13 cellular contexts compared by ENCODE assay signal in genomic region chr11:108887436-108888238, GRCh38.
DNase-seq lines count a peak whose midpoint lies in the region; ATAC-seq and TF ChIP-seq lines count a peak whose summit lies in the region.
"Had no signal": no experiment of that assay in that cellular context is flagged by ENCODE, and none has a peak within 500 bp of the region (broad histone marks: within the 10 kb centered on the region; RNA-seq: fewer than 3 reads in every experiment).

No MANE protein-coding gene starts in this region.

- 93 to 96% methylated on average over 8 of the region's 8 CpGs for WGBS in upper lobe of left lung, 2 donors

- peaks cover 5% of the 10 kb centered on the region for H3K4me1 ChIP-seq in CD8-positive, alpha-beta T cell (ENCODE audit: insufficient read depth, low read length)
- no peaks in the 10 kb centered on the region for H3K4me1 ChIP-seq in upper lobe of left lung
- H3K4me1 ChIP-seq: heart right ventricle, right lobe of liver had no signal

- CTCF ChIA-PET in CD8-positive, alpha-beta T cell (lab: Charles Lee), result interaction anchor here (0.6 kb wide), 2 partner anchors 24 to 223 kb away, joined by 3 read pairs; partner anchors contain the start of gene DDX10

- no peaks in the 10 kb centered on the region for H3K9me3 Mint-ChIP-seq in CD8-positive, alpha-beta T cell
- H3K9me3 Mint-ChIP-seq in HFFc6 (no peaks in the 10 kb centered on the region), nephron progenitor cell (no peaks in the 10 kb centered on the region)
- H3K9me3 Mint-ChIP-seq in stimulated activated memory B cell treated with anti-CD40 and anti-IgM and Interleukin-4, amounts not matched to agents 10 μg/mL and 1 μg/mL and 100 μg/mL, for 72 hours, result no peaks in the 10 kb centered on the region
- H3K9me3 Mint-ChIP-seq: nephron had no signal

- ATAC-seq in CD8-positive, alpha-beta T cell, result peak; percentile 73
- ATAC-seq in upper lobe of left lung (ENCODE audit: low FRiP score in 2 of 2) (no peak), GM18520 (IDR thresholded peaks at IDR 0.05; ENCODE audit: unreplicated experiment) (no peak)
- ATAC-seq in stimulated activated memory B cell treated with anti-CD40 and anti-IgM and Interleukin-4, amounts not matched to agents 10 μg/mL and 1 μg/mL and 100 μg/mL, for 72 hours, result no peak
- ATAC-seq: HepG2, right lobe of liver had no signal

- H3K9me3 ChIP-seq in CD8-positive, alpha-beta T cell (ENCODE audit: low read length), result no peaks in the 10 kb centered on the region
- no peaks in the 10 kb centered on the region for H3K9me3 ChIP-seq in upper lobe of left lung
- H3K9me3 ChIP-seq: heart right ventricle, right lobe of liver had no signal

- no peak overlapping the region for H3K4me3 ChIP-seq in CD8-positive, alpha-beta T cell (ENCODE audit: low read depth, low read length)
- H3K4me3 ChIP-seq in upper lobe of left lung, result no peak overlapping the region
- H3K4me3 ChIP-seq: heart right ventricle, right lobe of liver had no signal

- no peaks in the 10 kb centered on the region for H3K36me3 Mint-ChIP-seq in CD8-positive, alpha-beta T cell
- H3K36me3 Mint-ChIP-seq in HFFc6 (ENCODE audit: low read depth) (peaks cover 10% of the 10 kb centered on the region; the same call in 1 of the 2 replicates), nephron progenitor cell (ENCODE audit: low read depth) (no peaks in the 10 kb centered on the region)
- H3K36me3 Mint-ChIP-seq in stimulated activated memory B cell treated with anti-CD40 and anti-IgM and Interleukin-4, amounts not matched to agents 10 μg/mL and 1 μg/mL and 100 μg/mL, for 72 hours, result no peaks in the 10 kb centered on the region

- peak in 2 of 7 experiments; percentile 17 to 45 for DNase-seq in CD8-positive, alpha-beta T cell
- DNase-seq in HFFc6 (no peak), nephron progenitor cell (no peak), upper lobe of left lung (no peak)
- DNase-seq in central memory CD4-positive, alpha-beta T cell, result peak; percentile 4
- DNase-seq: heart right ventricle, NCI-H1436, right lobe of liver, SIG-M5 had no signal

- no peaks in the 10 kb centered on the region for H3K36me3 ChIP-seq in CD8-positive, alpha-beta T cell (ENCODE audit: insufficient read depth, low read length)
- H3K36me3 ChIP-seq in upper lobe of left lung, result no peaks in the 10 kb centered on the region
- H3K36me3 ChIP-seq: heart right ventricle, right lobe of liver had no signal

- no peak for TF ChIP-seq CTCF in CD8-positive, alpha-beta T cell (IDR thresholded peaks at IDR 0.05)
- TF ChIP-seq CTCF in HFFc6 (IDR thresholded peaks at IDR 0.05) (no peak), nephron progenitor cell (IDR thresholded peaks at IDR 0.05) (no peak), upper lobe of left lung (IDR thresholded peaks at IDR 0.05) (no peak)

- H3K4me1 Mint-ChIP-seq in CD8-positive, alpha-beta T cell (ENCODE audit: low read depth), result peaks cover 16% of the 10 kb centered on the region
- peaks cover 38% of the 10 kb centered on the region for H3K4me1 Mint-ChIP-seq in HFFc6 (ENCODE audit: low read depth)
- H3K4me1 Mint-ChIP-seq in nephron progenitor cell, result peaks cover 31% of the 10 kb centered on the region
- no peaks in the 10 kb centered on the region for H3K4me1 Mint-ChIP-seq in stimulated activated memory B cell treated with anti-CD40 and anti-IgM and Interleukin-4, amounts not matched to agents 10 μg/mL and 1 μg/mL and 100 μg/mL, for 72 hours

- TF ChIP-seq EP300 in upper lobe of left lung (IDR thresholded peaks at IDR 0.05), result no peak

- no peak for TF ChIP-seq POLR2A in upper lobe of left lung (IDR thresholded peaks at IDR 0.05)

- no peaks in the 10 kb centered on the region for H3K27me3 ChIP-seq in CD8-positive, alpha-beta T cell (ENCODE audit: insufficient read depth, low read length)
- H3K27me3 ChIP-seq in upper lobe of left lung, result no peaks in the 10 kb centered on the region
- H3K27me3 ChIP-seq: heart right ventricle, right lobe of liver had no signal

- H3K27ac Mint-ChIP-seq in CD8-positive, alpha-beta T cell, result peak overlapping the region; percentile 52
- peak overlapping the region; percentile 59 for H3K27ac Mint-ChIP-seq in HFFc6
- H3K27ac Mint-ChIP-seq in nephron progenitor cell, result peak overlapping the region; percentile 60
- H3K27ac Mint-ChIP-seq in stimulated activated memory B cell treated with anti-CD40 and anti-IgM and Interleukin-4, amounts not matched to agents 10 μg/mL and 1 μg/mL and 100 μg/mL, for 72 hours, result no peak overlapping the region
- H3K27ac Mint-ChIP-seq: nephron had no signal

- H3K27me3 Mint-ChIP-seq in CD8-positive, alpha-beta T cell (ENCODE audit: low read depth), result no peaks in the 10 kb centered on the region
- H3K27me3 Mint-ChIP-seq in HFFc6 (ENCODE audit: insufficient read depth) (no peaks in the 10 kb centered on the region), nephron progenitor cell (ENCODE audit: low read depth, poor library complexity) (no peaks in the 10 kb centered on the region)
- no peaks in the 10 kb centered on the region for H3K27me3 Mint-ChIP-seq in stimulated activated memory B cell treated with anti-CD40 and anti-IgM and Interleukin-4, amounts not matched to agents 10 μg/mL and 1 μg/mL and 100 μg/mL, for 72 hours

- POLR2A ChIA-PET in CD8-positive, alpha-beta T cell (lab: Charles Lee), result interaction anchor here (0.9 kb wide), 1 partner anchor 27 kb away, joined by 3 read pairs; no protein-coding TSS in a partner anchor

- intact Hi-C loops in CD8-positive, alpha-beta T cell (cut with DNase I, micrococcal nuclease), result no loop called here

- H3K4me3 Mint-ChIP-seq in CD8-positive, alpha-beta T cell, result peak overlapping the region; percentile 37
- no peak overlapping the region for H3K4me3 Mint-ChIP-seq in HFFc6
- H3K4me3 Mint-ChIP-seq in nephron progenitor cell, result no peak overlapping the region
- H3K4me3 Mint-ChIP-seq in stimulated activated memory B cell treated with anti-CD40 and anti-IgM and Interleukin-4, amounts not matched to agents 10 μg/mL and 1 μg/mL and 100 μg/mL, for 72 hours, result no peak overlapping the region
- H3K4me3 Mint-ChIP-seq: nephron had no signal

- no peak overlapping the region for H3K27ac ChIP-seq in CD8-positive, alpha-beta T cell (ENCODE audit: low read depth, low read length)
- no peak overlapping the region for H3K27ac ChIP-seq in upper lobe of left lung
- H3K27ac ChIP-seq: heart right ventricle, right lobe of liver had no signal
